32 cellular contexts compared by ENCODE assay signal in genomic region chr14:27927519-27927918, GRCh38.
"Had no signal": no experiment of that assay in that cellular context is flagged by ENCODE, and none has a peak within 500 bp of the region (broad histone marks: within the 10 kb centered on the region; RNA-seq: fewer than 3 reads in every experiment).

No MANE protein-coding gene starts in this region.

- DNase-seq: naive thymus-derived CD4-positive, alpha-beta T cell; natural killer cell; occipital lobe; ovary; posterior cingulate gyrus; psoas muscle; right cardiac atrium; spleen; stimulated activated CD4-positive, alpha-beta T cell treated with anti-CD3 and anti-CD28 coated beads, Interleukin-12 subunit alpha, Interleukin-12 subunit beta, amount 100 ng/mL, for 4 hours; stimulated activated CD4-positive, alpha-beta T cell treated with anti-CD3 and anti-CD28 coated beads, Interleukin-1b, Interleukin-23, amount 100 ng/mL, for 48 hours; stimulated activated CD4-positive, alpha-beta T cell treated with anti-CD3 and anti-CD28 coated beads, Interleukin-4, amount 100 ng/mL, for 1 hour; stimulated activated CD4-positive, alpha-beta T cell treated with anti-CD3 and anti-CD28 coated beads, Interleukin-4, amount 100 ng/mL, for 4 hours; stimulated activated CD8-positive, alpha-beta memory T cell treated with anti-CD3 and anti-CD28 coated beads, Interleukin-4, amount 100 ng/mL, for 48 hours; stimulated activated naive CD4-positive, alpha-beta T cell; stimulated activated naive CD8-positive, alpha-beta T cell treated with anti-CD3 and anti-CD28 coated beads, Interleukin-15, amount 100 ng/mL, for 72 hours; stimulated activated naive CD8-positive, alpha-beta T cell treated with anti-CD3 and anti-CD28 coated beads, Interleukin-15, Interleukin-2, amounts not matched to agents 100 U/mL and 50 U/mL, for 24 hours; substantia nigra; testis; tibial artery; transverse colon; upper lobe of right lung; uterus had no signal

- ATAC-seq: naive thymus-derived CD4-positive, alpha-beta T cell; natural killer cell; psoas muscle; right cardiac atrium; sciatic nerve; stimulated activated memory B cell treated with anti-CD40 and anti-IgM and Interleukin-4, amounts not matched to agents 10 μg/mL and 1 μg/mL and 100 μg/mL, for 72 hours; stimulated activated naive CD8-positive, alpha-beta T cell treated with anti-CD3 and anti-CD28 coated beads, Interleukin-15, amount 100 ng/mL, for 72 hours; stimulated activated naive CD8-positive, alpha-beta T cell treated with anti-CD3 and anti-CD28 coated beads, Interleukin-15, Interleukin-2, amounts not matched to agents 100 U/mL and 50 U/mL, for 24 hours; upper lobe of right lung had no signal

- H3K4me1 ChIP-seq: parathyroid adenoma, psoas muscle, spleen, suprapubic skin, testis, tibial artery, transverse colon, upper lobe of right lung, uterus had no signal

- H3K9me3 Mint-ChIP-seq: nephron, type B pancreatic cell had no signal

- H3K27me3 Mint-ChIP-seq: naive thymus-derived CD4-positive, alpha-beta T cell; progenitor cell of endocrine pancreas; stimulated activated memory B cell treated with anti-CD40 and anti-IgM and Interleukin-4, amounts not matched to agents 10 μg/mL and 1 μg/mL and 100 μg/mL, for 72 hours; stimulated activated naive CD8-positive, alpha-beta T cell treated with anti-CD3 and anti-CD28 coated beads, Interleukin-15, amount 100 ng/mL, for 72 hours; type B pancreatic cell had no signal

- H3K9ac ChIP-seq: parathyroid adenoma had no signal

- H3K36me3 Mint-ChIP-seq: naive thymus-derived CD4-positive, alpha-beta T cell; stimulated activated memory B cell treated with anti-CD40 and anti-IgM and Interleukin-4, amounts not matched to agents 10 μg/mL and 1 μg/mL and 100 μg/mL, for 72 hours; type B pancreatic cell had no signal

- H3K27me3 ChIP-seq: ovary, spleen, suprapubic skin, testis, tibial artery, transverse colon, upper lobe of right lung, uterus had no signal

- H3K27ac Mint-ChIP-seq: naive thymus-derived CD4-positive, alpha-beta T cell; natural killer cell; nephron; progenitor cell of endocrine pancreas; stimulated activated memory B cell treated with anti-CD40 and anti-IgM and Interleukin-4, amounts not matched to agents 10 μg/mL and 1 μg/mL and 100 μg/mL, for 72 hours; stimulated activated naive CD8-positive, alpha-beta T cell treated with anti-CD3 and anti-CD28 coated beads, Interleukin-15, amount 100 ng/mL, for 72 hours; type B pancreatic cell had no signal

- H3K36me3 ChIP-seq: ovary, spleen, suprapubic skin, tibial artery, transverse colon, upper lobe of right lung, uterus had no signal

- H3K4me2 ChIP-seq: smooth muscle cell had no signal

- H3K4me3 ChIP-seq: ovary, psoas muscle, skin epidermis, smooth muscle cell, spleen, suprapubic skin, testis, tibial artery, transverse colon, upper lobe of right lung, uterus had no signal

- H3K9me3 ChIP-seq: ovary, psoas muscle, suprapubic skin, testis, tibial artery, transverse colon, upper lobe of right lung, uterus had no signal

- H2AFZ ChIP-seq: parathyroid adenoma had no signal

- H3K4me3 Mint-ChIP-seq: naive thymus-derived CD4-positive, alpha-beta T cell; natural killer cell; nephron; neural crest cell; stimulated activated memory B cell treated with anti-CD40 and anti-IgM and Interleukin-4, amounts not matched to agents 10 μg/mL and 1 μg/mL and 100 μg/mL, for 72 hours; stimulated activated naive CD8-positive, alpha-beta T cell treated with anti-CD3 and anti-CD28 coated beads, Interleukin-15, amount 100 ng/mL, for 72 hours; type B pancreatic cell had no signal

- H3K79me2 ChIP-seq: parathyroid adenoma had no signal

- H3K4me1 Mint-ChIP-seq: naive thymus-derived CD4-positive, alpha-beta T cell; natural killer cell; nephron; stimulated activated memory B cell treated with anti-CD40 and anti-IgM and Interleukin-4, amounts not matched to agents 10 μg/mL and 1 μg/mL and 100 μg/mL, for 72 hours; stimulated activated naive CD8-positive, alpha-beta T cell treated with anti-CD3 and anti-CD28 coated beads, Interleukin-15, amount 100 ng/mL, for 72 hours had no signal

- H3K27ac ChIP-seq: ovary, parathyroid adenoma, psoas muscle, skin epidermis, spleen, suprapubic skin, testis, tibial artery, transverse colon, upper lobe of right lung, uterus had no signal
